ENCODE assay signal across 8 cellular contexts in genomic region chr6:149545258-149545753, GRCh38.
A peak's percentile ranks its signal among the peaks of the same experiment; 100 is the strongest.
DNase-seq lines count a peak whose midpoint lies in the region; ATAC-seq lines count a peak whose summit lies in the region.

No MANE protein-coding gene starts in this region.

- DNase-seq in NCI-H1105 treated with DMSO at 0.1 percent for 48 hours (lab: John Stamatoyannopoulos, UW) (peak; percentile 27), NCI-H1105 (lab: John Stamatoyannopoulos, UW) (no peak), T follicular helper cell (ENCODE audit: low read depth) (peak; percentile 70), anterior cingulate cortex (lab: John Stamatoyannopoulos, UW) (peak in 40 of 58 donors; percentile 4 to 57 (median 23)), hepatic stellate cell (ENCODE audit: low spot score) (peak; percentile 50), putamen (ENCODE audit: low spot score) (peak; percentile 61), DMS153 treated with DMSO at 0.1 percent for 48 hours (lab: John Stamatoyannopoulos, UW; ENCODE audit: unreplicated experiment) (no peak)

- peak; percentile 3 for ATAC-seq in HG03571 (IDR thresholded peaks at IDR 0.05; ENCODE audit: unreplicated experiment)

Comparison
In these comparisons a context has a peak if more than half of its experiments do, and no peak if none do; other contexts are left out.
1. DNase-seq: peak in NCI-H1105 treated with DMSO at 0.1 percent for 48 hours (single experiment), T follicular helper cell (single experiment), anterior cingulate cortex (40 of 58), hepatic stellate cell (single experiment) and putamen (single experiment); none in NCI-H1105 (single experiment) and DMS153 treated with DMSO at 0.1 percent for 48 hours (single experiment).